In genomic region chrX:129549124-129549523, GRCh38 we compare ENCODE assay signal across 19 cellular contexts.
"Had no signal": no experiment of that assay in that cellular context is flagged by ENCODE, and none has a peak within 500 bp of the region (broad histone marks: within the 10 kb centered on the region; RNA-seq: fewer than 3 reads in every experiment).

No MANE protein-coding gene starts in this region.

- ATAC-seq: left lung had no signal

- H3K27me3 ChIP-seq: brain microvascular endothelial cell, left lung had no signal

- H3K4me3 ChIP-seq: left lung, tibial nerve had no signal

- H3K4me1 ChIP-seq: left lung had no signal

- H3K4me3 Mint-ChIP-seq: activated B cell treated with CpG ODN at 0.5 μM for 24 hours; activated CD4-positive, alpha-beta memory T cell treated with anti-CD3 and anti-CD28 coated beads for 36 hours; activated naive CD8-positive, alpha-beta T cell treated with anti-CD3 and anti-CD28 coated beads for 36 hours; endodermal cell; neural crest cell had no signal

- H3K36me3 Mint-ChIP-seq: activated CD4-positive, alpha-beta memory T cell treated with anti-CD3 and anti-CD28 coated beads for 36 hours had no signal

- H3K36me3 ChIP-seq: brain microvascular endothelial cell had no signal

- FAIRE-seq: frontal cortex, kidney, urothelium cell line had no signal

- H3K9me3 Mint-ChIP-seq: activated B cell treated with CpG ODN at 0.5 μM for 24 hours; activated CD4-positive, alpha-beta memory T cell treated with anti-CD3 and anti-CD28 coated beads for 36 hours; activated naive CD8-positive, alpha-beta T cell treated with anti-CD3 and anti-CD28 coated beads for 36 hours; endodermal cell; neural crest cell had no signal

- H3K27ac Mint-ChIP-seq: activated B cell treated with CpG ODN at 0.5 μM for 24 hours; activated CD4-positive, alpha-beta memory T cell treated with anti-CD3 and anti-CD28 coated beads for 36 hours; activated naive CD8-positive, alpha-beta T cell treated with anti-CD3 and anti-CD28 coated beads for 36 hours; endodermal cell had no signal

- H3K4me1 Mint-ChIP-seq: activated B cell treated with CpG ODN at 0.5 μM for 24 hours, endodermal cell, neural crest cell had no signal

- DNase-seq: activated B cell treated with CpG ODN at 0.5 μM for 24 hours; activated CD4-positive, alpha-beta memory T cell treated with anti-CD3 and anti-CD28 coated beads for 36 hours; activated CD4-positive, alpha-beta T cell treated with anti-CD3 and anti-CD28 coated beads for 4 hours; activated naive CD8-positive, alpha-beta T cell treated with anti-CD3 and anti-CD28 coated beads for 36 hours; activated T-cell treated with anti-CD3 and anti-CD28 coated beads for 4 hours; amygdala; brain microvascular endothelial cell; central memory CD4-positive, alpha-beta T cell; endodermal cell; kidney; left lung; stimulated activated CD4-positive, alpha-beta T cell treated with anti-CD3 and anti-CD28 coated beads, Interleukin-2, amount 100 ng/mL, for 24 hours; stimulated activated naive CD4-positive, alpha-beta T cell treated with Interleukin-2 at 50 U/mL for 16 hours had no signal

- H3K27me3 Mint-ChIP-seq: activated B cell treated with CpG ODN at 0.5 μM for 24 hours; activated CD4-positive, alpha-beta memory T cell treated with anti-CD3 and anti-CD28 coated beads for 36 hours; activated naive CD8-positive, alpha-beta T cell treated with anti-CD3 and anti-CD28 coated beads for 36 hours; progenitor cell of endocrine pancreas had no signal

- H3K9me3 ChIP-seq: left lung, tibial nerve had no signal

- H3K27ac ChIP-seq: brain microvascular endothelial cell, epithelial cell of prostate, left lung, tibial nerve had no signal
